Comparison of ENCODE assay signal across 8 cellular contexts in the genomic region with DNA sequence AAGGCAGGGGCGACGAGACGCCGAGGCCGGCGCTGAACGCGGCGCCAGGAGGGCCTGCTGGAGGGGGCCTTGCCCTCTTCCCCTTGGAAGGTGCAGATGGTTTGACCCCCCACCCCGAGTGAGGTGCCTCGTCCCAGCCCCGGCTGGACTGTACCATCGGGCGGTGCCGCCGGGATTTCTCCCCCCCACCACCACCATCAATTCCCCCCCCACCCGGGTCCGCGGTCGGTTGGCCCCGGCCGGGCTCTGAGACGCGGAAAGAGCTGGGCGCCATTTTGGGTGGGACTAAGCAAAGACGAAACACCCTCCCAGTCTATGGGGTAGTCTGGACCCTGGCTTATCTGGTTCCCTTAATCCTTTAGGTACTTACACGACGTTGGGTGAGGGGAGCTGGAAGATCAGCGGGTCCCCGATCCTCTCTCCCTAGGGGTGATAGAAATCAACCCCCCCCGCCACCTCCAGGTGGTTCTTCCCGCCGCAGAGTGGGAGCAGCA. TPM values are rescaled to one million over a fixed set of nuclear protein-coding genes. Genes with fewer than 3 reads are reported as not detected.
DNase-seq lines count a peak whose midpoint lies in the region; ATAC-seq and TF ChIP-seq lines count a peak whose summit lies in the region.

A gene with protein sequence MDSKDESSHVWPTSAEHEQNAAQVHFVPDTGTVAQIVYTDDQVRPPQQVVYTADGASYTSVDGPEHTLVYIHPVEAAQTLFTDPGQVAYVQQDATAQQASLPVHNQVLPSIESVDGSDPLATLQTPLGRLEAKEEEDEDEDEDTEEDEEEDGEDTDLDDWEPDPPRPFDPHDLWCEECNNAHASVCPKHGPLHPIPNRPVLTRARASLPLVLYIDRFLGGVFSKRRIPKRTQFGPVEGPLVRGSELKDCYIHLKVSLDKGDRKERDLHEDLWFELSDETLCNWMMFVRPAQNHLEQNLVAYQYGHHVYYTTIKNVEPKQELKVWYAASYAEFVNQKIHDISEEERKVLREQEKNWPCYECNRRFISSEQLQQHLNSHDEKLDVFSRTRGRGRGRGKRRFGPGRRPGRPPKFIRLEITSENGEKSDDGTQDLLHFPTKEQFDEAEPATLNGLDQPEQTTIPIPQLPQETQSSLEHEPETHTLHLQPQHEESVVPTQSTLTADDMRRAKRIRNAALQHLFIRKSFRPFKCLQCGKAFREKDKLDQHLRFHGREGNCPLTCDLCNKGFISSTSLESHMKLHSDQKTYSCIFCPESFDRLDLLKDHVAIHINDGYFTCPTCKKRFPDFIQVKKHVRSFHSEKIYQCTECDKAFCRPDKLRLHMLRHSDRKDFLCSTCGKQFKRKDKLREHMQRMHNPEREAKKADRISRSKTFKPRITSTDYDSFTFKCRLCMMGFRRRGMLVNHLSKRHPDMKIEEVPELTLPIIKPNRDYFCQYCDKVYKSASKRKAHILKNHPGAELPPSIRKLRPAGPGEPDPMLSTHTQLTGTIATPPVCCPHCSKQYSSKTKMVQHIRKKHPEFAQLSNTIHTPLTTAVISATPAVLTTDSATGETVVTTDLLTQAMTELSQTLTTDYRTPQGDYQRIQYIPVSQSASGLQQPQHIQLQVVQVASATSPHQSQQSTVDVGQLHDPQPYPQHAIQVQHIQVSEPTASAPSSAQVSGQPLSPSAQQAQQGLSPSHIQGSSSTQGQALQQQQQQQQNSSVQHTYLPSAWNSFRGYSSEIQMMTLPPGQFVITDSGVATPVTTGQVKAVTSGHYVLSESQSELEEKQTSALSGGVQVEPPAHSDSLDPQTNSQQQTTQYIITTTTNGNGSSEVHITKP (minus strand): TSS at position 484 of the 494 bp plus-strand sequence. CDS start 41,871 bp downstream, outside the sequence.

- no peaks in the 10 kb centered on the region for H3K9me3 Mint-ChIP-seq in activated T-helper 1 cell treated with anti-CD3 and anti-CD28 coated beads, Interleukin-12 subunit alpha, Interleukin-12 subunit beta, Interleukin-2, Interleukin-4 antibody, amounts not matched to agents 30 ng/mL and 10 ng/mL and 1 ng/mL, durations not matched to agents 14 hours and 24 hours and 36 hours
- no peaks in the 10 kb centered on the region for H3K9me3 Mint-ChIP-seq in naive thymus-derived CD8-positive, alpha-beta T cell

- H3K27me3 Mint-ChIP-seq in activated T-helper 1 cell treated with anti-CD3 and anti-CD28 coated beads, Interleukin-12 subunit alpha, Interleukin-12 subunit beta, Interleukin-2, Interleukin-4 antibody, amounts not matched to agents 30 ng/mL and 10 ng/mL and 1 ng/mL, durations not matched to agents 14 hours and 24 hours and 36 hours (ENCODE audit: insufficient read depth), result peaks cover 2% of the 10 kb centered on the region
- H3K27me3 Mint-ChIP-seq in naive thymus-derived CD8-positive, alpha-beta T cell, result no peaks in the 10 kb centered on the region

- peak; percentile 44 for ATAC-seq in GM21526 (IDR thresholded peaks at IDR 0.05; ENCODE audit: low FRiP score, unreplicated experiment)
- ATAC-seq in naive thymus-derived CD8-positive, alpha-beta T cell, result peak; percentile 67

- peak; percentile 84 for DNase-seq in DMS 273 treated with DMSO at 0.1 percent for 48 hours (lab: John Stamatoyannopoulos, UW)
- peak; percentile 91 for DNase-seq in HuH-7.5 (ENCODE audit: low spot score)
- DNase-seq in RKO (ENCODE audit: low spot score), result peak; percentile 89
- DNase-seq in activated T-helper 1 cell treated with anti-CD3 and anti-CD28 coated beads, Interleukin-12 subunit alpha, Interleukin-12 subunit beta, Interleukin-2, Interleukin-4 antibody, amounts not matched to agents 30 ng/mL and 10 ng/mL and 1 ng/mL, durations not matched to agents 14 hours and 24 hours and 36 hours (ENCODE audit: low spot score), result peak; percentile 84
- peak; percentile 87 for DNase-seq in fibroblast of mammary gland (ENCODE audit: low read depth)
- peak; percentile 82 to 99 (median 90) for DNase-seq in naive thymus-derived CD8-positive, alpha-beta T cell
- DNase-seq in stimulated activated naive CD4-positive, alpha-beta T cell treated with Interleukin-2 at 50 U/mL for 16 hours (lab: John Stamatoyannopoulos, UW), result peak; percentile 90

- POLR2A ChIA-PET in naive thymus-derived CD8-positive, alpha-beta T cell (lab: Charles Lee), result interaction anchor here (0.5 to 5.6 kb wide), 22 partner anchors 11 to 338 kb away, joined by 3 to 62 read pairs (median 4); a partner anchor contains a TSS

- TF ChIP-seq CTCF in fibroblast of mammary gland (conservative IDR thresholded peaks at IDR 0.05; ENCODE audit: control insufficient read depth, insufficient read depth, low read depth, low read length), result no peak

- H3K4me1 Mint-ChIP-seq in activated T-helper 1 cell treated with anti-CD3 and anti-CD28 coated beads, Interleukin-12 subunit alpha, Interleukin-12 subunit beta, Interleukin-2, Interleukin-4 antibody, amounts not matched to agents 30 ng/mL and 10 ng/mL and 1 ng/mL, durations not matched to agents 14 hours and 24 hours and 36 hours (ENCODE audit: low read depth), result peaks cover 33% of the 10 kb centered on the region
- H3K4me1 Mint-ChIP-seq in naive thymus-derived CD8-positive, alpha-beta T cell, result peaks cover 11 to 49% (median 36%) of the 10 kb centered on the region in 4 donors

- H3K4me3 Mint-ChIP-seq in activated T-helper 1 cell treated with anti-CD3 and anti-CD28 coated beads, Interleukin-12 subunit alpha, Interleukin-12 subunit beta, Interleukin-2, Interleukin-4 antibody, amounts not matched to agents 30 ng/mL and 10 ng/mL and 1 ng/mL, durations not matched to agents 14 hours and 24 hours and 36 hours, result peak within 1 kb of the TSS; percentile 98
- peak within 1 kb of the TSS; percentile 94 to 100 (median 99) for H3K4me3 Mint-ChIP-seq in naive thymus-derived CD8-positive, alpha-beta T cell

- peak within 1 kb of the TSS; percentile 75 for H3K4me3 ChIP-seq in fibroblast of mammary gland (ENCODE audit: control insufficient read depth, low read depth, low read length)

- H3K27ac Mint-ChIP-seq in activated T-helper 1 cell treated with anti-CD3 and anti-CD28 coated beads, Interleukin-12 subunit alpha, Interleukin-12 subunit beta, Interleukin-2, Interleukin-4 antibody, amounts not matched to agents 30 ng/mL and 10 ng/mL and 1 ng/mL, durations not matched to agents 14 hours and 24 hours and 36 hours, result peak within 1 kb of the TSS; percentile 100
- peak within 1 kb of the TSS; percentile 99 to 100 (median 100) for H3K27ac Mint-ChIP-seq in naive thymus-derived CD8-positive, alpha-beta T cell

- H3K36me3 Mint-ChIP-seq in activated T-helper 1 cell treated with anti-CD3 and anti-CD28 coated beads, Interleukin-12 subunit alpha, Interleukin-12 subunit beta, Interleukin-2, Interleukin-4 antibody, amounts not matched to agents 30 ng/mL and 10 ng/mL and 1 ng/mL, durations not matched to agents 14 hours and 24 hours and 36 hours (ENCODE audit: low read depth), result peaks cover 4% of the 10 kb centered on the region
- H3K36me3 Mint-ChIP-seq in naive thymus-derived CD8-positive, alpha-beta T cell, result no peaks in the 10 kb centered on the region

- intact Hi-C loops in activated T-helper 1 cell treated with anti-CD3 and anti-CD28 coated beads, Interleukin-12 subunit alpha, Interleukin-12 subunit beta, Interleukin-2, Interleukin-4 antibody, amounts not matched to agents 30 ng/mL and 10 ng/mL and 1 ng/mL, durations not matched to agents 14 hours and 24 hours and 36 hours (cut with micrococcal nuclease), result loop anchor here (1.0 to 5.0 kb wide), 8 partner anchors 10 to 722 kb away; a partner anchor contains a TSS

RNA-seq across cellular contexts. Expression of the gene that starts here (rescaled TPM):
- total RNA-seq in activated T-helper 1 cell treated with anti-CD3 and anti-CD28 coated beads, Interleukin-12 subunit alpha, Interleukin-12 subunit beta, Interleukin-2, Interleukin-4 antibody, amounts not matched to agents 30 ng/mL and 10 ng/mL and 1 ng/mL, durations not matched to agents 14 hours and 24 hours and 36 hours, result 13.6 and 14.5 TPM in 2 replicates
- total RNA-seq in naive thymus-derived CD8-positive, alpha-beta T cell, result 10 to 100 TPM; 13.6 to 16.5 TPM
- 1 to 10 TPM in 2 of 3 donors, under 1 TPM in 1; 0.87 to 3.7 (median 1.9) TPM for polyA plus RNA-seq in naive thymus-derived CD8-positive, alpha-beta T cell

Comparison
In these comparisons a context has a peak if more than half of its experiments do, and no peak if none do; other contexts are left out.
1. Peak in every context shown above with its lines: DNase-seq, ATAC-seq and H3K4me3 ChIP-seq.